Comparison of ENCODE assay signal across 26 cellular contexts in the genomic region with DNA sequence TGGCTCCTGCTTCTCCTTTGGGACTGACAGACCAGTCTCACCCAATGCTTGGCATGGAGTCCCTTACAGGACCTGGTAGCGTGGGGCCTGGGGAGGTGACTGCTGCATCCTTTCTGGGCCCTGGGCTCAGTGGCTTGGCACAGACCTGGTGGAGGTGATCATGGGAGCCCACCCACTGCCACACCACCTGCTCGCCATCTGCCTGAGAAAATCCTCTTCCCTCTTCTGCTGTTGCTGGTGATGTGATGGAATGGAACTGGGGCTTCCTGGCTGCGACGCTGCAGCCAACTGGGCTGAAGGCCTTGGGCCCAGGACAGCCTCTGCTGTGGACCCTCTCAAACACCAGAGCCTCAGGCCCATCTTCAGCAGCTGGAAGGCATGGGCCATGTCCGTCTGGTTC.
"Had no signal": no experiment of that assay in that cellular context is flagged by ENCODE, and none has a peak within 500 bp of the region (broad histone marks: within the 10 kb centered on the region; RNA-seq: fewer than 3 reads in every experiment).

No MANE protein-coding gene starts in this region.

- H3K9me3 ChIP-seq: left lung, lower lobe of right lung, neutrophil, right atrium auricular region, right lobe of liver, stomach, testis, thyroid gland, transverse colon, upper lobe of right lung had no signal

- H3K4me3 ChIP-seq: left lung, lower lobe of right lung, right atrium auricular region, right lobe of liver, smooth muscle cell, stomach, testis, thyroid gland, transverse colon, upper lobe of right lung had no signal

- H3K9ac ChIP-seq: parathyroid adenoma had no signal

- H3K4me1 ChIP-seq: left lung, lower lobe of right lung, right lobe of liver, stomach, testis, transverse colon, upper lobe of right lung had no signal

- DNase-seq: hypothalamus; immature natural killer cell; kidney; left colon; left lung; lower lobe of right lung; mammary epithelial cell; mesenchymal stem cell; naive thymus-derived CD8-positive, alpha-beta T cell; occipital lobe; right lobe of liver; stimulated activated CD4-positive, alpha-beta T cell treated with anti-CD3 and anti-CD28 coated beads, Interleukin-12 subunit alpha, Interleukin-12 subunit beta, amount 100 ng/mL, for 4 hours; stimulated activated CD4-positive, alpha-beta T cell treated with anti-CD3 and anti-CD28 coated beads, Interleukin-15, amount 100 ng/mL, for 24 hours; stimulated activated CD4-positive, alpha-beta T cell treated with anti-CD3 and anti-CD28 coated beads, Interleukin-2, amount 100 ng/mL, for 24 hours; stimulated activated CD4-positive, alpha-beta T cell treated with anti-CD3 and anti-CD28 coated beads, Interleukin-4, amount 100 ng/mL, for 1 hour; stimulated activated naive B cell treated with anti-CD40 and anti-IgM and Interleukin-4, amounts not matched to agents 10 μg/mL and 1 μg/mL and 100 μg/mL, for 72 hours; stimulated activated naive CD8-positive, alpha-beta T cell treated with anti-CD3 and anti-CD28 coated beads, Interleukin-15, Interleukin-2, amounts not matched to agents 100 U/mL and 50 U/mL, for 24 hours; stomach; testis; thyroid gland; transverse colon; upper lobe of right lung had no signal

- H2AFZ ChIP-seq: parathyroid adenoma had no signal

- H3K4me2 ChIP-seq: smooth muscle cell had no signal

- ATAC-seq: left colon; left lung; lower lobe of right lung; naive thymus-derived CD8-positive, alpha-beta T cell; right lobe of liver; stimulated activated naive B cell treated with anti-CD40 and anti-IgM and Interleukin-4, amounts not matched to agents 10 μg/mL and 1 μg/mL and 100 μg/mL, for 72 hours; stimulated activated naive CD8-positive, alpha-beta T cell treated with anti-CD3 and anti-CD28 coated beads, Interleukin-15, Interleukin-2, amounts not matched to agents 100 U/mL and 50 U/mL, for 24 hours; upper lobe of right lung had no signal

- H3K27me3 ChIP-seq: left lung, neutrophil, right atrium auricular region, right lobe of liver, stomach, testis, thyroid gland, transverse colon, upper lobe of right lung had no signal

- H3K36me3 ChIP-seq: left lung, lower lobe of right lung, neutrophil, right lobe of liver, thyroid gland, transverse colon, upper lobe of right lung had no signal

- H3K27ac ChIP-seq: left lung, lower lobe of right lung, neutrophil, parathyroid adenoma, right atrium auricular region, right lobe of liver, stomach, testis, thyroid gland, transverse colon, upper lobe of right lung had no signal
